Comparison of ENCODE assay signal across 20 cellular contexts in genomic region chr4:71287305-71287704, GRCh38. TPM values are rescaled to one million over a fixed set of nuclear protein-coding genes. Genes with fewer than 3 reads are reported as not detected.
DNase-seq lines count a peak whose midpoint lies in the region; ATAC-seq and TF ChIP-seq lines count a peak whose summit lies in the region.
"Had no signal": no experiment of that assay in that cellular context is flagged by ENCODE, and none has a peak within 500 bp of the region (broad histone marks: within the 10 kb centered on the region; RNA-seq: fewer than 3 reads in every experiment).

No MANE protein-coding gene starts in this region.

- H3K9ac ChIP-seq in PC-3 (ENCODE audit: low read length): no peak overlapping the region
- H3K9ac ChIP-seq: KMS-11 had no signal

- no peak overlapping the region for H3K4me3 Mint-ChIP-seq in type B pancreatic cell

- ATAC-seq in PC-3 (peak; percentile 81), heart right ventricle (no peak), HG03108 (IDR thresholded peaks at IDR 0.05; ENCODE audit: unreplicated experiment) (no peak)
- ATAC-seq: GM12878 had no signal

- no peaks in the 10 kb centered on the region for H3F3A ChIP-seq in PC-3 (ENCODE audit: low read length, unreplicated experiment)

- H3K27ac ChIP-seq in PC-3 (ENCODE audit: low read length) (peak overlapping the region; percentile 31), heart right ventricle (no peak overlapping the region)
- H3K27ac ChIP-seq: C4-2B, KMS-11, PC-9 had no signal

- H3K4me3 ChIP-seq in PC-3 (ENCODE audit: low read length) (no peak overlapping the region), fibroblast of villous mesenchyme (ENCODE audit: low read depth, low read length) (no peak overlapping the region), heart right ventricle (no peak overlapping the region)
- H3K4me3 ChIP-seq: GM12878, MG63, PC-9 had no signal

- no peaks in the 10 kb centered on the region for H3K9me3 Mint-ChIP-seq in type B pancreatic cell

- no peaks in the 10 kb centered on the region for H3K36me3 ChIP-seq in PC-3 (ENCODE audit: low read depth, low read length)
- no peaks in the 10 kb centered on the region for H3K36me3 ChIP-seq in heart right ventricle
- H3K36me3 ChIP-seq: MG63 had no signal

- POLR2A ChIA-PET in PC-3 (lab: Charles Lee; ENCODE audit: unreplicated experiment): no interaction called here

- peaks cover 26% of the 10 kb centered on the region for H3K4me1 Mint-ChIP-seq in type B pancreatic cell (ENCODE audit: unreplicated experiment)

- H3K4me2 ChIP-seq in PC-3 (ENCODE audit: low read length): peak overlapping the region; percentile 47
- H3K4me2 ChIP-seq: KMS-11, PC-9 had no signal

- H3K4me1 ChIP-seq in PC-3 (ENCODE audit: insufficient read depth, low read length) (peaks cover 26% of the 10 kb centered on the region), heart right ventricle (peaks cover 0 to 43% (median 12%) of the 10 kb centered on the region in 9 donors)
- H3K4me1 ChIP-seq: Caco-2 had no signal

- H3K27ac Mint-ChIP-seq in type B pancreatic cell: no peak overlapping the region

- no peaks in the 10 kb centered on the region for H3K79me2 ChIP-seq in PC-3 (ENCODE audit: low read length)

- WGBS in heart right ventricle, 2 donors: 58 to 60% methylated on average over 2 of the region's 2 CpGs

- CTCF ChIA-PET in PC-3 (lab: Charles Lee): no interaction called here

- no peak overlapping the region for H2AFZ ChIP-seq in PC-3 (ENCODE audit: low read length)
- H2AFZ ChIP-seq: PC-9 had no signal

- H3K9me2 ChIP-seq in PC-3 (replicated peaks; ENCODE audit: low read length): no peaks in the 10 kb centered on the region

- H3K9me3 ChIP-seq in PC-3 (ENCODE audit: low read length) (no peaks in the 10 kb centered on the region), heart right ventricle (no peaks in the 10 kb centered on the region)
- H3K9me3 ChIP-seq: Caco-2, MG63 had no signal

- H3K27me3 ChIP-seq in PC-3 (ENCODE audit: low read length): no peaks in the 10 kb centered on the region
- H3K27me3 ChIP-seq in heart right ventricle: no peaks in the 10 kb centered on the region
- H3K27me3 ChIP-seq: MG63 had no signal

- BruUV-seq in PC-3 (replicated peaks; lab: Mats Ljungman, UMichigan): no TSS peak

- no peaks in the 10 kb centered on the region for H3K36me3 Mint-ChIP-seq in type B pancreatic cell

- H3K27me3 Mint-ChIP-seq in type B pancreatic cell: no peaks in the 10 kb centered on the region

- DNase-seq in ELR (ENCODE audit: low read depth): peak; percentile 30
- DNase-seq in PC-3: peak; percentile 89
- DNase-seq in fibroblast of villous mesenchyme (ENCODE audit: low read depth): peak; percentile 31
- DNase-seq in heart right ventricle: no peak
- no peak for DNase-seq in LoVo (ENCODE audit: low spot score)
- DNase-seq in type B pancreatic cell (ENCODE audit: extremely low spot score, unreplicated experiment): no peak
- DNase-seq: AML-193, Caco-2, GOT3, MG63, NCI-H1048, NCI-H1436, NCI-H2029 treated with DMSO at 0.1 percent for 48 hours, NCI-H2171, NCI-H526, PC-9 had no signal

- intact Hi-C loops in PC-3 (cut with micrococcal nuclease): loop anchor here (1.0 to 5.0 kb wide), 6 partner anchors 90 to 320 kb away; no protein-coding TSS in a partner anchor
- intact Hi-C loops in heart right ventricle (cut with DNase I): no loop called here

- H4K20me1 ChIP-seq in PC-3 (ENCODE audit: low read length): no peaks in the 10 kb centered on the region

- no peak for TF ChIP-seq CTCF in PC-3 (conservative IDR thresholded peaks at IDR 0.05; ENCODE audit: low read depth, low read length)
- TF ChIP-seq CTCF in fibroblast of villous mesenchyme (IDR thresholded peaks at IDR 0.05; ENCODE audit: insufficient read depth, low read depth, low read length): no peak
- no peak for TF ChIP-seq CTCF in heart right ventricle (IDR thresholded peaks at IDR 0.05)
- no peak for TF ChIP-seq CTCF in type B pancreatic cell (conservative IDR thresholded peaks at IDR 0.05)

RNA-seq across cellular contexts. Expression of gene SLC4A4, which starts 51.5 kb away (rescaled TPM):
- 0.47 and 0.52 TPM in 2 replicates for total RNA-seq in PC-3 (2014; rRNA removed)
- total RNA-seq in fibroblast of villous mesenchyme: 12.5 and 13.5 TPM in 2 replicates
- 10 to 100 TPM; 12.3 to 34.5 (median 27.4) TPM for total RNA-seq in heart right ventricle
- 1 to 10 TPM; 1.3 to 5.3 TPM for polyA plus RNA-seq in heart right ventricle
- 27.2 and 32.0 TPM in 2 replicates for total RNA-seq in type B pancreatic cell (ENCODE audit: low replicate concordance)

Comparison
In these comparisons a context has a peak if more than half of its experiments do, and no peak if none do; other contexts are left out.
1. DNase-seq: peak in ELR (single experiment), PC-3 (single experiment) and fibroblast of villous mesenchyme (single experiment); none in heart right ventricle (0 of 2), LoVo (single experiment) and type B pancreatic cell (single experiment).